22 cellular contexts compared by ENCODE assay signal in the genomic region with DNA sequence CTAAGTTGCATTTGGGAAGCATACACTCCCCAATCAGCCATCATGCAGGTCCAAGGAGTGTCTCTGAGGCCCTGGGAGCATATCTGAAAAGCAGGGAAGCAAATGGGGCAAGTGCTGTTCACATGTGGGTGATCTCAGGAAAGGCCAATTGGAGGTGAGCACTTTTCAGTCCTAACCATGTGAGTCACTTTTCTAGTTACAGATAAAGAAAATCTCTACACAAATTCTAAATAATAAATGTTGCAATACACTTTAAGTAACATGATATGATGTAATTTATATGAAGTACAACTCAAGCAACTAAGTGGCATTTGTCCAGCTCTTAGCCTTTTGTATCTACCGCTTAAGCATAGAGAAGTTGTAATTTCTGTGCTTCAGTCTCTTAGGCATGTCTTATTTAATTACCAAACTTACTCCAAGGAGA. TPM values are rescaled to one million over a fixed set of nuclear protein-coding genes. Genes with fewer than 3 reads are reported as not detected.
"Had no signal": no experiment of that assay in that cellular context is flagged by ENCODE, and none has a peak within 500 bp of the region (broad histone marks: within the 10 kb centered on the region; RNA-seq: fewer than 3 reads in every experiment).

No MANE protein-coding gene starts in this region.

- H3K27ac ChIP-seq: coronary artery, esophagus squamous epithelium, gastroesophageal sphincter, heart right ventricle, right atrium auricular region, transverse colon had no signal

- ATAC-seq: activated T-helper 17 cell treated with anti-CD3 and anti-CD28 coated beads, Interleukin-2, amount 50 U/mL, for 72 hours; gastroesophageal sphincter; heart right ventricle; left colon; stimulated activated naive B cell treated with anti-CD40 and anti-IgM and Interleukin-4, amounts not matched to agents 10 μg/mL and 1 μg/mL and 100 μg/mL, for 72 hours; T-cell had no signal

- H3K4me3 Mint-ChIP-seq: activated T-helper 17 cell treated with anti-CD3 and anti-CD28 coated beads, Interleukin-2, amount 50 U/mL, for 72 hours; nephron progenitor cell; stimulated activated naive B cell treated with anti-CD40 and anti-IgM and Interleukin-4, amounts not matched to agents 10 μg/mL and 1 μg/mL and 100 μg/mL, for 72 hours; T-cell had no signal

- H3K4me1 ChIP-seq: esophagus squamous epithelium, gastroesophageal sphincter, right atrium auricular region, transverse colon had no signal

- H3K4me3 ChIP-seq: coronary artery, esophagus squamous epithelium, gastroesophageal sphincter, heart right ventricle, right atrium auricular region, transverse colon had no signal

- H3K36me3 ChIP-seq: esophagus squamous epithelium, gastroesophageal sphincter, heart right ventricle, right atrium auricular region, transverse colon had no signal

- H3K27ac Mint-ChIP-seq: activated T-helper 17 cell treated with anti-CD3 and anti-CD28 coated beads, Interleukin-2, amount 50 U/mL, for 72 hours; nephron progenitor cell; stimulated activated naive B cell treated with anti-CD40 and anti-IgM and Interleukin-4, amounts not matched to agents 10 μg/mL and 1 μg/mL and 100 μg/mL, for 72 hours; T-cell had no signal

- H3K36me3 Mint-ChIP-seq: stimulated activated naive B cell treated with anti-CD40 and anti-IgM and Interleukin-4, amounts not matched to agents 10 μg/mL and 1 μg/mL and 100 μg/mL, for 72 hours; T-cell had no signal

- DNase-seq: activated CD4-positive, alpha-beta T cell treated with anti-CD3 and anti-CD28 coated beads for 1 hour; activated CD4-positive, alpha-beta T cell treated with anti-CD3 and anti-CD28 coated beads, Interleukin-2, amount 50 U/mL, for 4 hours; activated naive CD4-positive, alpha-beta T cell treated with Interleukin-2 at 50 U/mL for 16 hours; activated T-cell treated with anti-CD3 and anti-CD28 coated beads for 4 hours; caudate nucleus; effector CD4-positive, alpha-beta T cell; esophagus squamous epithelium; heart right ventricle; left colon; mesenchymal stem cell; nephron progenitor cell; occipital lobe; stimulated activated CD4-positive, alpha-beta T cell treated with anti-CD3 and anti-CD28 coated beads, Interleukin-2, amount 100 ng/mL, for 48 hours; stimulated activated naive B cell treated with anti-CD40 and anti-IgM and Interleukin-4, amounts not matched to agents 10 μg/mL and 1 μg/mL and 100 μg/mL, for 72 hours; T-cell; T-helper 9 cell; transverse colon had no signal

- H3K4me1 Mint-ChIP-seq: activated T-helper 17 cell treated with anti-CD3 and anti-CD28 coated beads, Interleukin-2, amount 50 U/mL, for 72 hours had no signal

- H3K27me3 ChIP-seq: esophagus squamous epithelium, gastroesophageal sphincter, heart right ventricle, right atrium auricular region, transverse colon had no signal

- H3K9me3 ChIP-seq: esophagus squamous epithelium, gastroesophageal sphincter, right atrium auricular region, transverse colon had no signal

- H3K27me3 Mint-ChIP-seq: stimulated activated naive B cell treated with anti-CD40 and anti-IgM and Interleukin-4, amounts not matched to agents 10 μg/mL and 1 μg/mL and 100 μg/mL, for 72 hours had no signal

RNA-seq across cellular contexts. Expression of a gene that starts 18.4 kb away (rescaled TPM):
- total RNA-seq: activated T-helper 17 cell treated with anti-CD3 and anti-CD28 coated beads, Interleukin-2, amount 50 U/mL, for 72 hours; endothelial cell of umbilical vein; right atrium auricular region had no signal
- polyA plus RNA-seq: endothelial cell of umbilical vein had no signal
